ENCODE assay signal across 1 cellular context in genomic region chr7:76020031-76020714, GRCh38.
A peak's percentile ranks its signal among the peaks of the same experiment; 100 is the strongest.
TF ChIP-seq lines count a peak whose summit lies in the region.

No MANE protein-coding gene starts in this region.

TF ChIP-seq in K562, 482 proteins besides CTCF, POLR2A, EP300 and RAD21 (continued from another document):
- 0 out of 2 replicates have a peak, but pooled peaks have one; percentile 62 for TF ChIP-seq TARDBP (IDR thresholded peaks at IDR 0.05)
- no peak for TF ChIP-seq ZFPM2 (CRISPR knock-in tag; IDR thresholded peaks at IDR 0.05)
- TF ChIP-seq NR2C2 (CRISPR knock-in tag; IDR thresholded peaks at IDR 0.05): no peak
- TF ChIP-seq NR2C2 (tag; IDR thresholded peaks at IDR 0.05): no peak
- TF ChIP-seq RB1 (IDR thresholded peaks at IDR 0.05; ENCODE audit: low read depth): peak; percentile 52; the same call in 1 of the 2 replicates
- no peak for TF ChIP-seq BRD4 (IDR thresholded peaks at IDR 0.05)
- TF ChIP-seq ZNF75A (CRISPR knock-in tag; IDR thresholded peaks at IDR 0.05): no peak
- TF ChIP-seq ZNF551 (CRISPR knock-in tag; IDR thresholded peaks at IDR 0.05): no peak
- peak; percentile 96 for TF ChIP-seq DEAF1 (CRISPR knock-in tag; IDR thresholded peaks at IDR 0.05)
- TF ChIP-seq HNRNPUL1 (IDR thresholded peaks at IDR 0.05; ENCODE audit: low read length): no peak
- TF ChIP-seq BHLHE40 (IDR thresholded peaks at IDR 0.05; ENCODE audit: low read length): no peak
- peak; percentile 98 for TF ChIP-seq SMC3 (conservative IDR thresholded peaks at IDR 0.05; ENCODE audit: insufficient read depth, low read depth, low read length)
- 0 out of 2 replicates have a peak, but pooled peaks have one; percentile 15 for TF ChIP-seq KLF6 (CRISPR knock-in tag; IDR thresholded peaks at IDR 0.05; ENCODE audit: borderline replicate concordance)
- no peak for TF ChIP-seq MCM5 (IDR thresholded peaks at IDR 0.05; ENCODE audit: low read depth)
- TF ChIP-seq NFE2 (IDR thresholded peaks at IDR 0.05; ENCODE audit: low read depth): no peak
- TF ChIP-seq KDM4B (IDR thresholded peaks at IDR 0.05; ENCODE audit: borderline replicate concordance in 2 of 2, low read depth in 1 of 2): 0 out of 4 replicates have a peak, but pooled peaks of 1 of the 2 experiments have one; percentile 35
- no peak for TF ChIP-seq TCF15 (CRISPR knock-in tag; IDR thresholded peaks at IDR 0.05)
- TF ChIP-seq STAG1 (CRISPR knock-in tag; IDR thresholded peaks at IDR 0.05; ENCODE audit: borderline replicate concordance): peak; percentile 94
- TF ChIP-seq NCOA1 (IDR thresholded peaks at IDR 0.05; ENCODE audit: low read depth): no peak
- no peak for TF ChIP-seq ZNF217 (CRISPR knock-in tag; IDR thresholded peaks at IDR 0.05)
- TF ChIP-seq E2F8 (IDR thresholded peaks at IDR 0.05; ENCODE audit: low read depth, partially characterized antibody): no peak
- peak; percentile 85; the same call in 1 of the 2 replicates for TF ChIP-seq ARID2 (IDR thresholded peaks at IDR 0.05)
- TF ChIP-seq KLF10 (CRISPR knock-in tag; IDR thresholded peaks at IDR 0.05): no peak
- TF ChIP-seq E2F5 (CRISPR knock-in tag; IDR thresholded peaks at IDR 0.05): no peak
- 0 out of 2 replicates have a peak, but pooled peaks have one; percentile 20 for TF ChIP-seq CHD2 (IDR thresholded peaks at IDR 0.05; ENCODE audit: low read depth, low read length)
- no peak for TF ChIP-seq ESRRB (CRISPR knock-in tag; IDR thresholded peaks at IDR 0.05; ENCODE audit: borderline replicate concordance)
- 0 out of 2 replicates have a peak, but pooled peaks have one; percentile 46 for TF ChIP-seq ZHX1 (conservative IDR thresholded peaks at IDR 0.05; ENCODE audit: low read length)
- TF ChIP-seq POLR2G (IDR thresholded peaks at IDR 0.05; ENCODE audit: low read depth, low read length): no peak
- TF ChIP-seq JUND (IDR thresholded peaks at IDR 0.05; ENCODE audit: borderline replicate concordance, low read depth, low read length): peak; percentile 47; the same call in 1 of the 2 replicates
- TF ChIP-seq JUND (tag; IDR thresholded peaks at IDR 0.05; ENCODE audit: borderline replicate concordance, low read depth, low read length): no peak
- no peak for TF ChIP-seq ZNF253 (CRISPR knock-in tag; conservative IDR thresholded peaks at IDR 0.05)
- no peak for TF ChIP-seq SRSF1 (IDR thresholded peaks at IDR 0.05; ENCODE audit: low read depth, low read length)
- no peak for TF ChIP-seq ZC3H8 (IDR thresholded peaks at IDR 0.05)
- no peak for TF ChIP-seq ZNF507 (tag; conservative IDR thresholded peaks at IDR 0.05)
- TF ChIP-seq ZNF584 (CRISPR knock-in tag; IDR thresholded peaks at IDR 0.05; ENCODE audit: low read depth): no peak
- TF ChIP-seq E2F6 (IDR thresholded peaks at IDR 0.05; ENCODE audit: borderline replicate concordance in 1 of 2, extremely low read depth in 1 of 2, insufficient read depth in 1 of 2, insufficient read length in 1 of 2, low read depth in 1 of 2, low read length in 1 of 2, poor library complexity in 1 of 2, severe bottlenecking in 1 of 2): no peak
- 0 out of 2 replicates have a peak, but pooled peaks have one; percentile 49 for TF ChIP-seq MYNN (IDR thresholded peaks at IDR 0.05)
- TF ChIP-seq MYNN (CRISPR knock-in tag; IDR thresholded peaks at IDR 0.05): no peak
- no peak for TF ChIP-seq FOXP1 (CRISPR knock-in tag; IDR thresholded peaks at IDR 0.05)
- no peak for TF ChIP-seq NFE2L1 (tag; IDR thresholded peaks at IDR 0.05; ENCODE audit: borderline replicate concordance, low read depth)
- no peak for TF ChIP-seq PYGO2 (tag; IDR thresholded peaks at IDR 0.05)
- 0 out of 2 replicates have a peak, but pooled peaks have one; percentile 42 for TF ChIP-seq CTBP1 (IDR thresholded peaks at IDR 0.05; ENCODE audit: borderline replicate concordance)
- no peak for TF ChIP-seq ZNF140 (CRISPR knock-in tag; IDR thresholded peaks at IDR 0.05)
- TF ChIP-seq NONO (IDR thresholded peaks at IDR 0.05; ENCODE audit: low read depth in 2 of 2, low read length in 1 of 2): no peak
- TF ChIP-seq ZC3H11A (IDR thresholded peaks at IDR 0.05; ENCODE audit: low read depth, low read length): no peak
- TF ChIP-seq ZNF24 (IDR thresholded peaks at IDR 0.05): no peak
- TF ChIP-seq SRSF9 (IDR thresholded peaks at IDR 0.05; ENCODE audit: borderline replicate concordance, low read depth, low read length): no peak
- no peak for TF ChIP-seq MLX (CRISPR knock-in tag; conservative IDR thresholded peaks at IDR 0.05)
- no peak for TF ChIP-seq ZNF121 (CRISPR knock-in tag; conservative IDR thresholded peaks at IDR 0.05)
- TF ChIP-seq RCOR1 (IDR thresholded peaks at IDR 0.05; ENCODE audit: borderline replicate concordance in 1 of 2, low read depth in 2 of 2, low read length in 2 of 2): peak in 1 of 2 experiments; percentile 23; a peak in 1 of 4 replicates
- peak; percentile 89 for TF ChIP-seq TFAP4 (CRISPR knock-in tag; IDR thresholded peaks at IDR 0.05; ENCODE audit: borderline replicate concordance)
- TF ChIP-seq TAF15 (IDR thresholded peaks at IDR 0.05; ENCODE audit: low read depth, low read length): no peak
- no peak; a peak in 1 of 4 replicates for TF ChIP-seq TBL1XR1 (IDR thresholded peaks at IDR 0.05; ENCODE audit: low read length in 2 of 2)
- TF ChIP-seq MEF2D (tag; conservative IDR thresholded peaks at IDR 0.05; ENCODE audit: low read depth): no peak
- no peak for TF ChIP-seq HMGN3 (IDR thresholded peaks at IDR 0.05; ENCODE audit: borderline replicate concordance, extremely low read depth, insufficient read length, low read depth, low read length)
- no peak for TF ChIP-seq MXD1 (CRISPR knock-in tag; IDR thresholded peaks at IDR 0.05; ENCODE audit: borderline replicate concordance, poor library complexity, severe bottlenecking)
- peak; percentile 41; the same call in 1 of the 2 replicates for TF ChIP-seq SP1 (CRISPR knock-in tag; IDR thresholded peaks at IDR 0.05)
- no peak for TF ChIP-seq CREB3 (tag; conservative IDR thresholded peaks at IDR 0.05; ENCODE audit: low read depth)
- no peak for TF ChIP-seq MTA2 (IDR thresholded peaks at IDR 0.05; ENCODE audit: low read depth)
- no peak for TF ChIP-seq TGIF2 (CRISPR knock-in tag; IDR thresholded peaks at IDR 0.05)
TF ChIP-seq in K562: peak in this region for 20.
